29 cellular contexts compared by ENCODE assay signal in genomic region chr3:146214493-146214892, GRCh38. TPM values are rescaled to one million over a fixed set of nuclear protein-coding genes. Genes with fewer than 3 reads are reported as not detected.
"Had no signal": no experiment of that assay in that cellular context is flagged by ENCODE, and none has a peak within 500 bp of the region (broad histone marks: within the 10 kb centered on the region; RNA-seq: fewer than 3 reads in every experiment).

No MANE protein-coding gene starts in this region.

- ATAC-seq: natural killer cell; psoas muscle; right cardiac atrium; right lobe of liver; stimulated activated effector memory CD8-positive, alpha-beta T cell treated with anti-CD3 and anti-CD28 coated beads, Interleukin-12 subunit alpha, Interleukin-12 subunit beta, amount 100 ng/mL, for 72 hours; stimulated activated naive B cell treated with anti-CD40 and anti-IgM and Interleukin-4, amounts not matched to agents 10 μg/mL and 1 μg/mL and 100 μg/mL, for 72 hours had no signal

- H3K4me1 ChIP-seq: neural progenitor cell, parathyroid adenoma, psoas muscle, right lobe of liver, sigmoid colon, thyroid gland, vagina had no signal

- H3K79me2 ChIP-seq: parathyroid adenoma had no signal

- H3K27ac Mint-ChIP-seq: natural killer cell; nephron; neural progenitor cell; progenitor cell of endocrine pancreas; stimulated activated effector memory CD8-positive, alpha-beta T cell treated with anti-CD3 and anti-CD28 coated beads, Interleukin-12 subunit alpha, Interleukin-12 subunit beta, amount 100 ng/mL, for 72 hours; stimulated activated naive B cell treated with anti-CD40 and anti-IgM and Interleukin-4, amounts not matched to agents 10 μg/mL and 1 μg/mL and 100 μg/mL, for 72 hours; stimulated activated naive CD8-positive, alpha-beta T cell treated with anti-CD3 and anti-CD28 coated beads, Interleukin-15, Interleukin-2, amounts not matched to agents 100 ng/mL and 50 ng/mL, for 24 hours had no signal

- H3K36me3 Mint-ChIP-seq: natural killer cell; neural progenitor cell; stimulated activated effector memory CD8-positive, alpha-beta T cell treated with anti-CD3 and anti-CD28 coated beads, Interleukin-12 subunit alpha, Interleukin-12 subunit beta, amount 100 ng/mL, for 72 hours; stimulated activated naive B cell treated with anti-CD40 and anti-IgM and Interleukin-4, amounts not matched to agents 10 μg/mL and 1 μg/mL and 100 μg/mL, for 72 hours had no signal

- H3K36me3 ChIP-seq: neural progenitor cell, ovary, right lobe of liver, thoracic aorta, thyroid gland, vagina had no signal

- H3K4me1 Mint-ChIP-seq: natural killer cell; nephron; neural progenitor cell; stimulated activated effector memory CD8-positive, alpha-beta T cell treated with anti-CD3 and anti-CD28 coated beads, Interleukin-12 subunit alpha, Interleukin-12 subunit beta, amount 100 ng/mL, for 72 hours; stimulated activated naive B cell treated with anti-CD40 and anti-IgM and Interleukin-4, amounts not matched to agents 10 μg/mL and 1 μg/mL and 100 μg/mL, for 72 hours had no signal

- DNase-seq: natural killer cell; occipital lobe; ovary; posterior cingulate gyrus; psoas muscle; right cardiac atrium; right lobe of liver; sigmoid colon; small intestine; stimulated activated CD4-positive, alpha-beta T cell treated with anti-CD3 and anti-CD28 coated beads, Interleukin-15, amount 100 ng/mL, for 24 hours; stimulated activated CD4-positive, alpha-beta T cell treated with anti-CD3 and anti-CD28 coated beads, Interleukin-2, amount 100 ng/mL, for 24 hours; stimulated activated CD4-positive, alpha-beta T cell treated with anti-CD3 and anti-CD28 coated beads, Interleukin-2, amount 100 ng/mL, for 48 hours; stimulated activated CD4-positive, alpha-beta T cell treated with anti-CD3 and anti-CD28 coated beads, Interleukin-4, amount 100 ng/mL, for 24 hours; stimulated activated naive B cell treated with anti-CD40 and anti-IgM and Interleukin-4, amounts not matched to agents 10 μg/mL and 1 μg/mL and 100 μg/mL, for 72 hours; stimulated activated naive CD4-positive, alpha-beta T cell treated with Interleukin-2 at 50 U/mL for 16 hours; stomach; thyroid gland; trophoblast cell; upper lobe of left lung had no signal

- H3K9me3 ChIP-seq: ovary, psoas muscle, right lobe of liver, sigmoid colon, stomach, thoracic aorta, thyroid gland, tibial nerve, upper lobe of left lung, vagina had no signal

- H2AFZ ChIP-seq: neural progenitor cell, parathyroid adenoma had no signal

- H3K4me3 Mint-ChIP-seq: natural killer cell; nephron; neural progenitor cell; stimulated activated effector memory CD8-positive, alpha-beta T cell treated with anti-CD3 and anti-CD28 coated beads, Interleukin-12 subunit alpha, Interleukin-12 subunit beta, amount 100 ng/mL, for 72 hours; stimulated activated naive B cell treated with anti-CD40 and anti-IgM and Interleukin-4, amounts not matched to agents 10 μg/mL and 1 μg/mL and 100 μg/mL, for 72 hours; stimulated activated naive CD8-positive, alpha-beta T cell treated with anti-CD3 and anti-CD28 coated beads, Interleukin-15, Interleukin-2, amounts not matched to agents 100 ng/mL and 50 ng/mL, for 24 hours had no signal

- H3K4me2 ChIP-seq: neural progenitor cell had no signal

- H3K9me3 Mint-ChIP-seq: natural killer cell; nephron; neural progenitor cell; stimulated activated effector memory CD8-positive, alpha-beta T cell treated with anti-CD3 and anti-CD28 coated beads, Interleukin-12 subunit alpha, Interleukin-12 subunit beta, amount 100 ng/mL, for 72 hours; stimulated activated naive B cell treated with anti-CD40 and anti-IgM and Interleukin-4, amounts not matched to agents 10 μg/mL and 1 μg/mL and 100 μg/mL, for 72 hours; stimulated activated naive CD8-positive, alpha-beta T cell treated with anti-CD3 and anti-CD28 coated beads, Interleukin-15, Interleukin-2, amounts not matched to agents 100 ng/mL and 50 ng/mL, for 24 hours had no signal

- H3K9ac ChIP-seq: neural progenitor cell, parathyroid adenoma had no signal

- H3K27me3 ChIP-seq: neural progenitor cell, ovary, right lobe of liver, sigmoid colon, stomach, thyroid gland, tibial nerve, upper lobe of left lung, vagina had no signal

- H3K27me3 Mint-ChIP-seq: progenitor cell of endocrine pancreas had no signal

- H3K4me3 ChIP-seq: neural progenitor cell, ovary, psoas muscle, right lobe of liver, sigmoid colon, stomach, thoracic aorta, thyroid gland, tibial nerve, upper lobe of left lung, vagina had no signal

- H3K27ac ChIP-seq: neural progenitor cell, ovary, parathyroid adenoma, psoas muscle, right lobe of liver, sigmoid colon, stomach, thoracic aorta, thyroid gland, tibial nerve, upper lobe of left lung, vagina had no signal

RNA-seq across cellular contexts. Expression of gene PLSCR4, which starts 36.4 kb away (rescaled TPM):
- polyA plus RNA-seq: neural cell had no signal
